1 cellular context compared by ENCODE assay signal in genomic region chr7:129559564-129559963, GRCh38.
TF ChIP-seq lines count a peak whose summit lies in the region.

No MANE protein-coding gene starts in this region.

TF ChIP-seq in K562, 482 proteins besides CTCF, POLR2A, EP300 and RAD21 (continued from another document and continues in another):
- TF ChIP-seq MGA (IDR thresholded peaks at IDR 0.05) = no peak; the same call in 1 of the 2 replicates
- TF ChIP-seq ZKSCAN3 (CRISPR knock-in tag; IDR thresholded peaks at IDR 0.05) = no peak
- TF ChIP-seq ARID3B (CRISPR knock-in tag; IDR thresholded peaks at IDR 0.05; ENCODE audit: borderline replicate concordance) = no peak
- no peak for TF ChIP-seq HNRNPK (IDR thresholded peaks at IDR 0.05; ENCODE audit: low read depth, low read length, poor library complexity, severe bottlenecking)
- TF ChIP-seq NFIX (CRISPR knock-in tag; IDR thresholded peaks at IDR 0.05; ENCODE audit: low read depth) = no peak
- TF ChIP-seq MCM2 (IDR thresholded peaks at IDR 0.05; ENCODE audit: low read depth) = no peak
- TF ChIP-seq ATF4 (CRISPR knock-in tag; IDR thresholded peaks at IDR 0.05) = 0 out of 2 replicates have a peak, but pooled peaks have one; percentile 31
- TF ChIP-seq SIX5 (IDR thresholded peaks at IDR 0.05; ENCODE audit: borderline replicate concordance in 1 of 2, insufficient read depth in 1 of 2, low read depth in 1 of 2, low read length in 2 of 2) = no peak
- no peak for TF ChIP-seq ETV5 (CRISPR knock-in tag; IDR thresholded peaks at IDR 0.05; ENCODE audit: low read depth)
- TF ChIP-seq ZNF121 (CRISPR knock-in tag; conservative IDR thresholded peaks at IDR 0.05) = no peak
- TF ChIP-seq PBX2 (CRISPR knock-in tag; IDR thresholded peaks at IDR 0.05; ENCODE audit: low read depth) = no peak
- TF ChIP-seq PBX2 (tag; conservative IDR thresholded peaks at IDR 0.05; ENCODE audit: low read depth) = no peak
- TF ChIP-seq ZEB2 (IDR thresholded peaks at IDR 0.05) = peak; percentile 31; the same call in 1 of the 2 replicates
- TF ChIP-seq RBBP5 (IDR thresholded peaks at IDR 0.05; ENCODE audit: borderline replicate concordance, insufficient read depth, low read length, poor library complexity, severe bottlenecking) = no peak
- TF ChIP-seq SMAD1 (IDR thresholded peaks at IDR 0.05; ENCODE audit: low read depth, low read length, partially characterized antibody) = no peak
- TF ChIP-seq BCLAF1 (IDR thresholded peaks at IDR 0.05; ENCODE audit: borderline replicate concordance in 1 of 2, control insufficient read depth in 1 of 2, low read depth in 2 of 2, low read length in 1 of 2) = no peak
- TF ChIP-seq ZBTB2 (IDR thresholded peaks at IDR 0.05) = peak; percentile 58; the same call in 1 of the 2 replicates
